In the genomic region with DNA sequence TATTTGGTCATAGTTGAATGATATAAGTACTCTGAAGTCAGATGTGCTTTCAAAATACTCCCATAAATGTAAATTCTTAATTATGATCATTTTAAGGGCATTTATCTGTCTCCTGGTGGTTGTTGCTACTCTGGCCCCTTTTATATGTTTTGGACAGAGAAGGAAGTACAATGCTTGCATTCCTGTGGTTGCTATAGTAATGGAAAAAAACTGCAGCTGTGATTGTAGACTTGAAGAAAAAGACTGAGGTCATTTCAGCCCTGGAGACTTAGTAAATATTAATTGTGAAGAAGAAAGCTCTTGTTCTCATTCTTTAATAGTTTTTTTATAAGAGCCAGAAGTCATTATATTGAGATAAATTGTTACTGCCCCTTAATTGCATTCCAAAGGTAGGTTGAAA, we compare ENCODE assay signal across 15 cellular contexts.
A peak's percentile ranks its signal among the peaks of the same experiment; 100 is the strongest.
DNase-seq lines count a peak whose midpoint lies in the region; ATAC-seq and TF ChIP-seq lines count a peak whose summit lies in the region.
"Had no signal": no experiment of that assay in that cellular context is flagged by ENCODE, and none has a peak within 500 bp of the region (broad histone marks: within the 10 kb centered on the region; RNA-seq: fewer than 3 reads in every experiment).

No MANE protein-coding gene starts in this region.

- TF ChIP-seq CTCF in AG09319 (IDR thresholded peaks at IDR 0.05; ENCODE audit: low read depth, low read length) = no peak
- peak; percentile 35 for TF ChIP-seq CTCF in chondrocyte (IDR thresholded peaks at IDR 0.05)
- no peak for TF ChIP-seq CTCF in nephron (IDR thresholded peaks at IDR 0.05; ENCODE audit: unreplicated experiment in 3 of 3)
- TF ChIP-seq CTCF in upper lobe of right lung (IDR thresholded peaks at IDR 0.05) = no peak

- no peak overlapping the region for H3K4me3 Mint-ChIP-seq in chondrocyte (ENCODE audit: unreplicated experiment)
- H3K4me3 Mint-ChIP-seq in nephron = no peak overlapping the region
- H3K4me3 Mint-ChIP-seq: CD4-positive, CD25-positive, alpha-beta regulatory T cell; naive thymus-derived CD4-positive, alpha-beta T cell had no signal

- H3K4me1 ChIP-seq in upper lobe of right lung = no peaks in the 10 kb centered on the region

- H3K36me3 ChIP-seq in upper lobe of right lung = no peaks in the 10 kb centered on the region

- no peaks in the 10 kb centered on the region for H3K27me3 ChIP-seq in upper lobe of right lung

- no peaks in the 10 kb centered on the region for H3K27me3 Mint-ChIP-seq in chondrocyte (ENCODE audit: low read depth)
- no peaks in the 10 kb centered on the region for H3K27me3 Mint-ChIP-seq in nephron (ENCODE audit: low read depth)
- H3K27me3 Mint-ChIP-seq: CD4-positive, CD25-positive, alpha-beta regulatory T cell; naive thymus-derived CD4-positive, alpha-beta T cell had no signal

- no peak overlapping the region for H3K27ac ChIP-seq in upper lobe of right lung

- intact Hi-C loops in upper lobe of right lung (cut with DNase I) = no loop called here

- peaks cover 2% of the 10 kb centered on the region for H3K36me3 Mint-ChIP-seq in chondrocyte (ENCODE audit: low read depth)
- no peaks in the 10 kb centered on the region for H3K36me3 Mint-ChIP-seq in nephron (ENCODE audit: low read depth)
- H3K36me3 Mint-ChIP-seq: CD4-positive, CD25-positive, alpha-beta regulatory T cell; naive thymus-derived CD4-positive, alpha-beta T cell had no signal

- H3K27ac Mint-ChIP-seq in chondrocyte (ENCODE audit: unreplicated experiment) (no peak overlapping the region), nephron (peak overlapping the region in 2 of 3 experiments; percentile 0 to 2)
- H3K27ac Mint-ChIP-seq: CD4-positive, CD25-positive, alpha-beta regulatory T cell; naive thymus-derived CD4-positive, alpha-beta T cell had no signal

- DNase-seq in AG09319 (ENCODE audit: extremely low read depth, low read depth) (peak; percentile 15), LHCN-M2 (ENCODE audit: low read depth) (peak; percentile 93), chondrocyte (ENCODE audit: low spot score) (no peak), upper lobe of right lung (no peak), SIG-M5 treated with dmso at 0.1 percent for 504 hours (lab: John Stamatoyannopoulos, UW; ENCODE audit: unreplicated experiment) (no peak), activated T-cell treated with anti-CD3 and anti-CD28 coated beads for 4 hours (no peak), DMS153 treated with DMSO at 0.1 percent for 48 hours (lab: John Stamatoyannopoulos, UW; ENCODE audit: unreplicated experiment) (no peak)
- DNase-seq: activated CD4-positive, alpha-beta T cell treated with anti-CD3 and anti-CD28 coated beads for 48 hours; CD4-positive, CD25-positive, alpha-beta regulatory T cell; central memory CD4-positive, alpha-beta T cell; erythroblast; naive thymus-derived CD4-positive, alpha-beta T cell; NCI-H1105 treated with DMSO at 0.1 percent for 48 hours; NCI-H774 had no signal

- H3K9me3 ChIP-seq in upper lobe of right lung = no peaks in the 10 kb centered on the region

- H3K9me3 Mint-ChIP-seq in chondrocyte (ENCODE audit: low read depth) = peaks cover 11% of the 10 kb centered on the region
- H3K9me3 Mint-ChIP-seq in nephron = peaks cover 3% of the 10 kb centered on the region

- H3K4me1 Mint-ChIP-seq in chondrocyte (ENCODE audit: low read depth) (peaks cover 8% of the 10 kb centered on the region), nephron (peaks cover 10% of the 10 kb centered on the region)
- H3K4me1 Mint-ChIP-seq: CD4-positive, CD25-positive, alpha-beta regulatory T cell; naive thymus-derived CD4-positive, alpha-beta T cell had no signal

- ATAC-seq in upper lobe of right lung = no peak
- ATAC-seq: naive thymus-derived CD4-positive, alpha-beta T cell had no signal

- no peak overlapping the region for H3K4me3 ChIP-seq in upper lobe of right lung

Comparison
In these comparisons a context has a peak if more than half of its experiments do, and no peak if none do; other contexts are left out.
1. DNase-seq: peak in AG09319 (single experiment) and LHCN-M2 (single experiment); none in chondrocyte (single experiment), upper lobe of right lung (single experiment), SIG-M5 treated with dmso at 0.1 percent for 504 hours (single experiment), activated T-cell treated with anti-CD3 and anti-CD28 coated beads for 4 hours (single experiment) and DMS153 treated with DMSO at 0.1 percent for 48 hours (single experiment).